13 cellular contexts compared by ENCODE assay signal in genomic region chr14:52355526-52355925, GRCh38. TPM values are rescaled to one million over a fixed set of nuclear protein-coding genes. Genes with fewer than 3 reads are reported as not detected.
DNase-seq lines count a peak whose midpoint lies in the region; ATAC-seq, FAIRE-seq and TF ChIP-seq lines count a peak whose summit lies in the region.
"Had no signal": no experiment of that assay in that cellular context is flagged by ENCODE, and none has a peak within 500 bp of the region (broad histone marks: within the 10 kb centered on the region; RNA-seq: fewer than 3 reads in every experiment).

No MANE protein-coding gene starts in this region.

- no TSS peak for BruUV-seq in IMR-90 (replicated peaks; lab: Mats Ljungman, UMichigan)

- POLR2A ChIA-PET in IMR-90 (lab: Charles Lee; ENCODE audit: unreplicated experiment) = no interaction called here

- H3K4me1 ChIP-seq in IMR-90 (ENCODE audit: control insufficient read depth, insufficient read depth, low read length) (peaks cover 21% of the 10 kb centered on the region), astrocyte (ENCODE audit: insufficient read depth, low read length) (peaks cover 36% of the 10 kb centered on the region)

- no peaks in the 10 kb centered on the region for H3K36me3 Mint-ChIP-seq in astrocyte (ENCODE audit: low read depth, unreplicated experiment)

- peak overlapping the region; percentile 99 for H2BK20ac ChIP-seq in IMR-90 (ENCODE audit: low read depth, low read length)

- WGBS in IMR-90 (ENCODE audit: extremely low coverage in 2 of 2, insufficient read length in 1 of 2), 2 experiments = 67% methylated on average over 1 of the region's 5 CpGs; no CpG with 5 or more reads in 1 of the 2 experiments

- TF ChIP-seq RAD21 in IMR-90 (IDR thresholded peaks at IDR 0.05; ENCODE audit: low read length) = no peak

- H2BK120ac ChIP-seq in IMR-90 (ENCODE audit: low read depth, low read length) = peak overlapping the region; percentile 94

- intact Hi-C loops in IMR-90 (cut with micrococcal nuclease) = loop anchor here (1.0 kb wide), 1 partner anchor 41 kb away; the partner anchor contains the start of gene PTGER2

- in situ Hi-C loops in IMR-90 (cut with MboI; ENCODE audit: low sequenced_read_pairs) = no loop called here

- TF ChIP-seq POLR2A in IMR-90 (IDR thresholded peaks at IDR 0.05; ENCODE audit: low read depth, low read length) = no peak

- H4K20me1 ChIP-seq in IMR-90 (ENCODE audit: insufficient read depth, low read length) (no peaks in the 10 kb centered on the region), astrocyte (ENCODE audit: insufficient read depth, low read length) (no peaks in the 10 kb centered on the region)

- peak overlapping the region; percentile 97 for H3K27ac Mint-ChIP-seq in astrocyte (ENCODE audit: unreplicated experiment)

- peak overlapping the region; percentile 90 for H4K91ac ChIP-seq in IMR-90 (ENCODE audit: insufficient read depth, low read depth, low read length)

- H2BK15ac ChIP-seq in IMR-90 (ENCODE audit: low read depth, low read length) = peak overlapping the region; percentile 96

- no peaks in the 10 kb centered on the region for H3K27me3 Mint-ChIP-seq in astrocyte (ENCODE audit: low read depth, unreplicated experiment)

- H3K23ac ChIP-seq in IMR-90 (ENCODE audit: low read depth, low read length) = peak overlapping the region; percentile 83

- peaks cover 35% of the 10 kb centered on the region for H3K4me1 Mint-ChIP-seq in astrocyte (ENCODE audit: low read depth, unreplicated experiment)

- H3K79me1 ChIP-seq in IMR-90 (ENCODE audit: low read depth in 1 of 2, low read length in 2 of 2) = peaks cover 0 to 7% of the 10 kb centered on the region in 2 experiments; a peak in 1 of 4 replicates

- H3K4me2 ChIP-seq in IMR-90 (ENCODE audit: low read depth, low read length) (peak overlapping the region; percentile 41), astrocyte (ENCODE audit: low read length) (peak overlapping the region; percentile 78)

- no peak overlapping the region for H3K4me3 ChIP-seq in IMR-90 (ENCODE audit: insufficient read depth, low read depth, low read length)
- H3K4me3 ChIP-seq in astrocyte (ENCODE audit: insufficient read depth, low read depth, low read length) = peak overlapping the region; percentile 6

- H2AK5ac ChIP-seq in IMR-90 (ENCODE audit: low read depth, low read length) = peak overlapping the region; percentile 100

- dilution Hi-C loops in IMR-90 (cut with HindIII; ENCODE audit: low sequenced_read_pairs, unreplicated experiment) = no loop called here

- H3K27me3 ChIP-seq in IMR-90 (ENCODE audit: control insufficient read depth, insufficient read depth, low read length) = no peaks in the 10 kb centered on the region
- no peaks in the 10 kb centered on the region for H3K27me3 ChIP-seq in astrocyte (ENCODE audit: insufficient read depth, low read length)

- peak overlapping the region; percentile 81 for H3K56ac ChIP-seq in IMR-90 (ENCODE audit: extremely low read depth, insufficient read depth, low read length)

- peak overlapping the region; percentile 94 for H2BK5ac ChIP-seq in IMR-90 (ENCODE audit: low read depth, low read length, poor library complexity, severe bottlenecking)

- FAIRE-seq in astrocyte (lab: Jason Lieb, UNC) = no peak

- no peak overlapping the region for H2AK9ac ChIP-seq in IMR-90 (replicated peaks; ENCODE audit: low read depth, low read length, poor library complexity)

- no peak overlapping the region for H3K4me3 Mint-ChIP-seq in astrocyte (ENCODE audit: unreplicated experiment)

- H2AFZ ChIP-seq in IMR-90 (replicated peaks; ENCODE audit: low read length, poor library complexity) (no peak overlapping the region), astrocyte (ENCODE audit: low read depth, low read length) (peak overlapping the region; percentile 11)

- no peak overlapping the region; the same call in 1 of the 2 replicates for H3K9ac ChIP-seq in IMR-90 (ENCODE audit: low read depth, low read length)
- peak overlapping the region; percentile 39 for H3K9ac ChIP-seq in astrocyte (ENCODE audit: low read length)

- peak overlapping the region; percentile 78 to 79 for H4K8ac ChIP-seq in IMR-90 (ENCODE audit: low read depth in 2 of 2, low read length in 2 of 2)

- H3K9me3 Mint-ChIP-seq in astrocyte (ENCODE audit: unreplicated experiment) = no peaks in the 10 kb centered on the region

- H3K27ac ChIP-seq in IMR-90 (ENCODE audit: insufficient read depth, low read length) (peak overlapping the region; percentile 89), astrocyte (ENCODE audit: low read depth, low read length) (peak overlapping the region; percentile 84)

- H4K5ac ChIP-seq in IMR-90 (ENCODE audit: low read depth, low read length) = peak overlapping the region; percentile 94

- peak overlapping the region; percentile 93 for H3K4ac ChIP-seq in IMR-90 (ENCODE audit: low read depth, low read length)

- peaks cover 22% of the 10 kb centered on the region for H3K9me1 ChIP-seq in IMR-90 (ENCODE audit: insufficient read depth, low read length)

- peak; percentile 13; the same call in 1 of the 2 replicates for ATAC-seq in IMR-90 (ENCODE audit: low read depth)
- ATAC-seq in HG02885 (IDR thresholded peaks at IDR 0.05; ENCODE audit: poor library complexity, unreplicated experiment) = no peak
- ATAC-seq in HG03565 (IDR thresholded peaks at IDR 0.05; ENCODE audit: unreplicated experiment) = no peak

- H3K9me3 ChIP-seq in IMR-90 (ENCODE audit: control insufficient read depth, insufficient read depth, low read length) (no peaks in the 10 kb centered on the region), astrocyte (ENCODE audit: insufficient read depth, low read depth, low read length) (no peaks in the 10 kb centered on the region)

- CTCF ChIA-PET in IMR-90 (lab: Yijun Ruan, JAX) = no interaction called here

- no peaks in the 10 kb centered on the region for H3K79me2 ChIP-seq in astrocyte (ENCODE audit: insufficient read depth, low read length)

- peak overlapping the region; percentile 93 for H3K14ac ChIP-seq in IMR-90 (replicated peaks; ENCODE audit: low read depth, low read length)

- peak; percentile 25 for DNase-seq in CD1c-positive myeloid dendritic cell (ENCODE audit: extremely low spot score)
- peak; percentile 20 for DNase-seq in IMR-90
- no peak for DNase-seq in astrocyte (ENCODE audit: low read depth)
- peak; percentile 62 for DNase-seq in myocyte (ENCODE audit: low read depth)
- no peak for DNase-seq in Kasumi-1 (lab: John Stamatoyannopoulos, UW)
- DNase-seq in SKM-1 treated with dmso at 0.1 percent for 144 hours (lab: John Stamatoyannopoulos, UW; ENCODE audit: unreplicated experiment) = no peak
- DNase-seq: activated CD4-positive, alpha-beta T cell treated with anti-CD3 and anti-CD28 coated beads for 1 hour; DMS79; stimulated activated CD4-positive, alpha-beta T cell treated with anti-CD3 and anti-CD28 coated beads, Interleukin-1b, Interleukin-23, amount 100 ng/mL, for 48 hours; stimulated activated CD8-positive, alpha-beta memory T cell treated with anti-CD3 and anti-CD28 coated beads, Interleukin-4, amount 100 ng/mL, for 48 hours had no signal

- peak overlapping the region; percentile 97 for H3K18ac ChIP-seq in IMR-90 (ENCODE audit: low read depth, low read length)

- no peaks in the 10 kb centered on the region for H3K36me3 ChIP-seq in IMR-90 (ENCODE audit: control insufficient read depth, insufficient read depth, low read length)
- H3K36me3 ChIP-seq in astrocyte (ENCODE audit: insufficient read depth, low read length) = no peaks in the 10 kb centered on the region

- TF ChIP-seq CTCF in IMR-90 (conservative IDR thresholded peaks at IDR 0.05; ENCODE audit: low read depth, low read length) (no peak), astrocyte (IDR thresholded peaks at IDR 0.05; ENCODE audit: insufficient read depth, low read depth, low read length) (no peak)

TF ChIP-seq in IMR-90, 13 proteins besides CTCF, POLR2A, EP300 and RAD21:
- TF ChIP-seq RCOR1 (IDR thresholded peaks at IDR 0.05; ENCODE audit: insufficient replicate concordance, low read length) = no peak
- no peak for TF ChIP-seq MAZ (IDR thresholded peaks at IDR 0.05; ENCODE audit: borderline replicate concordance, low read depth, low read length)
- TF ChIP-seq MAFK (IDR thresholded peaks at IDR 0.05; ENCODE audit: low read depth, low read length) = no peak
- no peak for TF ChIP-seq CHD1 (IDR thresholded peaks at IDR 0.05; ENCODE audit: low read depth, low read length)
- TF ChIP-seq RFX5 (IDR thresholded peaks at IDR 0.05; ENCODE audit: low read depth, low read length) = no peak

RNA-seq across cellular contexts. Expression of gene PTGER2, which starts 41.4 kb away (rescaled TPM):
- 24.7 and 33.6 TPM in 2 replicates for total RNA-seq in IMR-90 (2012; rRNA removed)
- polyA plus RNA-seq in IMR-90 (2012; rRNA removed) = 58.5 and 59.4 TPM in 2 replicates
- polyA plus RNA-seq in IMR-90 (2012; cell fraction: cytosol; rRNA removed) = 23.6 and 49.1 TPM in 2 replicates
- 12.4 and 18.8 TPM in 2 replicates for polyA plus RNA-seq in IMR-90 (2012; cell fraction: nucleus; rRNA removed; ENCODE audit: low replicate concordance)
- 0.26 TPM in 1 of 2 replicates, not detected in the other for total RNA-seq in astrocyte
- total RNA-seq in myocyte = 13.2 and 18.2 TPM in 2 replicates
- polyA plus RNA-seq in myocyte (2012) = 0.54 TPM
- total RNA-seq: pulmonary artery endothelial cell had no signal

Comparison
In these comparisons a context has a peak if more than half of its experiments do, and no peak if none do; other contexts are left out.
1. DNase-seq: peak in CD1c-positive myeloid dendritic cell (single experiment), IMR-90 (single experiment) and myocyte (single experiment); none in astrocyte (single experiment), Kasumi-1 (0 of 2) and SKM-1 treated with dmso at 0.1 percent for 144 hours (single experiment).
2. RNA of gene PTGER2, which starts 41.4 kb away (total RNA-seq): 24.7 to 33.6 TPM in IMR-90 and 13.2 to 18.2 TPM in myocyte; 0.26 TPM in astrocyte; every median in the first group is over 10 times any median in the second.